Comparison of ENCODE assay signal across 11 cellular contexts in genomic region chr6:149761438-149761837, GRCh38. TPM values are rescaled to one million over a fixed set of nuclear protein-coding genes. Genes with fewer than 3 reads are reported as not detected.
A peak's percentile ranks its signal among the peaks of the same experiment; 100 is the strongest.
DNase-seq lines count a peak whose midpoint lies in the region; ATAC-seq, FAIRE-seq and TF ChIP-seq lines count a peak whose summit lies in the region.
"Had no signal": no experiment of that assay in that cellular context is flagged by ENCODE, and none has a peak within 500 bp of the region (broad histone marks: within the 10 kb centered on the region; RNA-seq: fewer than 3 reads in every experiment).

No MANE protein-coding gene starts in this region.

- peaks cover 5% of the 10 kb centered on the region for H3F3A ChIP-seq in SU-DHL-6 (ENCODE audit: insufficient read depth)

- no peaks in the 10 kb centered on the region for H3K27me3 ChIP-seq in SU-DHL-6 (ENCODE audit: low read length)
- H3K27me3 ChIP-seq in uterus, result no peaks in the 10 kb centered on the region

- H3K9me3 ChIP-seq in SU-DHL-6 (ENCODE audit: insufficient read depth, low read length), result no peaks in the 10 kb centered on the region; the same call in 1 of the 2 replicates
- H3K9me3 ChIP-seq in uterus, result peaks cover 0 to 7% of the 10 kb centered on the region in 2 donors

- peaks cover 22% of the 10 kb centered on the region for H4K20me1 ChIP-seq in SU-DHL-6 (ENCODE audit: low read depth, low read length)

- ATAC-seq in GM21529 (IDR thresholded peaks at IDR 0.05; ENCODE audit: unreplicated experiment) (peak; percentile 99), HG03280 (IDR thresholded peaks at IDR 0.05; ENCODE audit: unreplicated experiment) (peak; percentile 98)

- H3K36me3 ChIP-seq in SU-DHL-6 (ENCODE audit: low read length) (peaks cover 32% of the 10 kb centered on the region), uterus (no peaks in the 10 kb centered on the region)

- peak overlapping the region; percentile 28 for H3K4me2 ChIP-seq in SU-DHL-6 (ENCODE audit: low read depth, low read length, poor library complexity, severe bottlenecking)

- no peak for TF ChIP-seq POLR2A in uterus (IDR thresholded peaks at IDR 0.05)

- no peak overlapping the region for H2AFZ ChIP-seq in SU-DHL-6 (ENCODE audit: low read depth, low read length, severe bottlenecking)

- H3K9ac ChIP-seq in SU-DHL-6 (ENCODE audit: low read length), result no peak overlapping the region

- intact Hi-C loops in uterus (cut with DNase I; ENCODE audit: low total_unique reads), result no loop called here

- H3K27ac ChIP-seq in SU-DHL-6 (ENCODE audit: low read depth, low read length), result peak overlapping the region; percentile 43
- no peak overlapping the region for H3K27ac ChIP-seq in uterus

- TF ChIP-seq CTCF in SU-DHL-6 (IDR thresholded peaks at IDR 0.05; ENCODE audit: insufficient read depth, low read length, poor library complexity, severe bottlenecking) (no peak), uterus (IDR thresholded peaks at IDR 0.05) (no peak)

- DNase-seq in GM18507 (ENCODE audit: extremely low spot score, insufficient read length, low read depth), result no peak
- DNase-seq in uterus, result no peak
- no peak for DNase-seq in anterior cingulate cortex (lab: John Stamatoyannopoulos, UW)
- DNase-seq in NCI-H2171 treated with DMSO at 0.1 percent for 48 hours (lab: John Stamatoyannopoulos, UW), result no peak
- DNase-seq in NCI-H1694 treated with DMSO at 0.1 percent for 48 hours (lab: John Stamatoyannopoulos, UW), result no peak
- DNase-seq: activated CD4-positive, alpha-beta T cell treated with anti-CD3 and anti-CD28 coated beads, Interleukin-2, amount 10 ng/mL, durations not matched to agents 7 days and 5 days; glutamatergic neuron; NCI-H82 had no signal

- peak; percentile 84 for FAIRE-seq in GM18507 (lab: Jason Lieb, UNC)

- H3K9me2 ChIP-seq in SU-DHL-6 (replicated peaks; ENCODE audit: insufficient read depth, low read length), result no peaks in the 10 kb centered on the region

- H3K4me1 ChIP-seq in uterus, result no peaks in the 10 kb centered on the region

- no peak overlapping the region for H3K4me3 ChIP-seq in SU-DHL-6 (ENCODE audit: insufficient read depth, low read length, poor library complexity, severe bottlenecking)
- no peak overlapping the region for H3K4me3 ChIP-seq in uterus

- H3K79me2 ChIP-seq in SU-DHL-6 (ENCODE audit: insufficient read depth, low read length), result peaks cover 87% of the 10 kb centered on the region

RNA-seq across cellular contexts. Expression of gene PCMT1, which starts 11.9 kb away (rescaled TPM):
- total RNA-seq in uterus, result 100 to 1,000 TPM in 2 of 4 donors, 10 to 100 TPM in 2; 34.4 to 147 (median 88.6) TPM

RNA-seq across cellular contexts. Expression of gene NUP43, which starts 15.1 kb away (rescaled TPM):
- 10 to 100 TPM; 20.2 to 71.2 (median 48.3) TPM for total RNA-seq in uterus

RNA-seq across cellular contexts. Expression of gene LATS1, which starts 43.5 kb away (rescaled TPM):
- total RNA-seq in uterus, result 10 to 100 TPM in 3 of 4 donors, 1 to 10 TPM in 1; 8.5 to 45.4 (median 27.4) TPM
